ENCODE assay signal across 8 cellular contexts in genomic region chr2:215454519-215454918, GRCh38. TPM values are rescaled to one million over a fixed set of nuclear protein-coding genes. Genes with fewer than 3 reads are reported as not detected.
DNase-seq lines count a peak whose midpoint lies in the region; TF ChIP-seq lines count a peak whose summit lies in the region.

No MANE protein-coding gene starts in this region.

- peak; percentile 66 for TF ChIP-seq CTCF in colonic mucosa (IDR thresholded peaks at IDR 0.05)
- TF ChIP-seq CTCF in neural cell (IDR thresholded peaks at IDR 0.05; ENCODE audit: poor library complexity, severe bottlenecking) = peak; percentile 38

- H3K9ac ChIP-seq in colonic mucosa (ENCODE audit: low read depth in 2 of 2, low read length in 2 of 2) (no peak overlapping the region), neural cell (ENCODE audit: low read length) (no peak overlapping the region)

- H3K79me2 ChIP-seq in neural cell (replicated peaks; ENCODE audit: insufficient read depth, low read length) = no peaks in the 10 kb centered on the region

- H3K4me1 ChIP-seq in colonic mucosa = no peaks in the 10 kb centered on the region

- no peak overlapping the region for H2AFZ ChIP-seq in neural cell (ENCODE audit: low read depth, low read length)

- TF ChIP-seq RAD21 in neural cell (conservative IDR thresholded peaks at IDR 0.05) = no peak

- H3K36me3 ChIP-seq in colonic mucosa = no peaks in the 10 kb centered on the region
- H3K36me3 ChIP-seq in neural cell (ENCODE audit: insufficient read depth, low read length) = no peaks in the 10 kb centered on the region

- H3K9me2 ChIP-seq in neural cell (ENCODE audit: insufficient read depth, low read length) = no peaks in the 10 kb centered on the region

- no peak for TF ChIP-seq EP300 in neural cell (conservative IDR thresholded peaks at IDR 0.05; ENCODE audit: poor library complexity, severe bottlenecking)

- POLR2A ChIA-PET in HEK293T (lab: Yijun Ruan, JAX) = no interaction called here

- H4K20me1 ChIP-seq in neural cell (ENCODE audit: insufficient read depth) = no peaks in the 10 kb centered on the region

- no peaks in the 10 kb centered on the region for H3K9me3 ChIP-seq in colonic mucosa
- no peaks in the 10 kb centered on the region for H3K9me3 ChIP-seq in neural cell (ENCODE audit: low read length)

- intact Hi-C loops in colonic mucosa (cut with DNase I) = loop anchor here (5.0 kb wide), 1 partner anchor 468 kb away; no protein-coding TSS in a partner anchor

- DNase-seq in SKM-1 treated with dmso at 0.1 percent for 144 hours (lab: John Stamatoyannopoulos, UW; ENCODE audit: unreplicated experiment) (peak; percentile 29), SKM-1 (lab: John Stamatoyannopoulos, UW; ENCODE audit: unreplicated experiment) (no peak), HEK293T (ENCODE audit: extremely low spot score) (peak; percentile 48), NCI-H2171 (lab: John Stamatoyannopoulos, UW) (peak; percentile 12), colonic mucosa (no peak), DMS79 (lab: John Stamatoyannopoulos, UW) (no peak), A172 (ENCODE audit: low spot score) (no peak)

- no peaks in the 10 kb centered on the region for H3K27me3 ChIP-seq in colonic mucosa
- no peaks in the 10 kb centered on the region for H3K27me3 ChIP-seq in neural cell (ENCODE audit: insufficient read depth, low read depth, low read length)

- no peak overlapping the region for H3K4me2 ChIP-seq in neural cell (ENCODE audit: low read length)

- CTCF ChIA-PET in HEK293T (lab: Yijun Ruan, JAX) = interaction anchor here (0.8 to 1.0 kb wide), 2 partner anchors 8 to 222 kb away, joined by 3 to 4 read pairs; no protein-coding TSS in a partner anchor

- H3K4me3 ChIP-seq in colonic mucosa = no peak overlapping the region
- H3K4me3 ChIP-seq in neural cell (ENCODE audit: low read length) = no peak overlapping the region

- H3F3A ChIP-seq in neural cell (ENCODE audit: insufficient read depth, low read length, poor library complexity, severe bottlenecking) = no peaks in the 10 kb centered on the region

- H3K27ac ChIP-seq in colonic mucosa = no peak overlapping the region
- H3K27ac ChIP-seq in neural cell (ENCODE audit: low read length) = no peak overlapping the region

TF ChIP-seq in HEK293T, 16 proteins besides CTCF, POLR2A, EP300 and RAD21:
- no peak for TF ChIP-seq TARDBP (IDR thresholded peaks at IDR 0.05)
- no peak for TF ChIP-seq FOXM1 (IDR thresholded peaks at IDR 0.05; ENCODE audit: borderline replicate concordance)
- no peak for TF ChIP-seq HDGF (IDR thresholded peaks at IDR 0.05; ENCODE audit: borderline replicate concordance)
- TF ChIP-seq FOXK2 (IDR thresholded peaks at IDR 0.05) = no peak
- TF ChIP-seq SP1 (IDR thresholded peaks at IDR 0.05) = no peak
- TF ChIP-seq ZNF384 (IDR thresholded peaks at IDR 0.05) = no peak
- no peak for TF ChIP-seq SUZ12 (IDR thresholded peaks at IDR 0.05)
- no peak for TF ChIP-seq FOXA1 (IDR thresholded peaks at IDR 0.05)
- no peak for TF ChIP-seq CTBP1 (IDR thresholded peaks at IDR 0.05; ENCODE audit: borderline replicate concordance)
- no peak for TF ChIP-seq L3MBTL2 (conservative IDR thresholded peaks at IDR 0.05)
- TF ChIP-seq ELF4 (IDR thresholded peaks at IDR 0.05) = no peak
- no peak for TF ChIP-seq NFRKB (IDR thresholded peaks at IDR 0.05)
- no peak for TF ChIP-seq BHLHE40 (IDR thresholded peaks at IDR 0.05; ENCODE audit: borderline replicate concordance)
- no peak for TF ChIP-seq ARNT (IDR thresholded peaks at IDR 0.05)
- no peak for TF ChIP-seq PKNOX1 (IDR thresholded peaks at IDR 0.05)
- TF ChIP-seq LEF1 (IDR thresholded peaks at IDR 0.05; ENCODE audit: borderline replicate concordance) = no peak

TF ChIP-seq in neural cell, 6 proteins besides CTCF, POLR2A, EP300 and RAD21:
- no peak for TF ChIP-seq POLR2AphosphoS5 (IDR thresholded peaks at IDR 0.05)
- TF ChIP-seq SMC3 (conservative IDR thresholded peaks at IDR 0.05; ENCODE audit: poor library complexity) = no peak
TF ChIP-seq in neural cell: peak in this region for 0.

RNA-seq across cellular contexts. Expression of gene FN1, which starts 18.7 kb away (rescaled TPM):
- total RNA-seq in colonic mucosa = 100 to 1,000 TPM; 115 to 315 TPM
- polyA plus RNA-seq in neural cell = 0.93 and 5.1 TPM in 2 replicates
- 1.5 and 2.9 TPM in 2 replicates for polyA minus RNA-seq in neural cell
- total RNA-seq in A172 (2014; rRNA removed; shearing (Covaris generic)) = 15.5 and 17.2 TPM in 2 replicates

Comparison
In these comparisons a context has a peak if more than half of its experiments do, and no peak if none do; other contexts are left out.
1. DNase-seq: peak in SKM-1 treated with dmso at 0.1 percent for 144 hours (single experiment), HEK293T (single experiment) and NCI-H2171 (single experiment); none in SKM-1 (single experiment), colonic mucosa (single experiment), DMS79 (single experiment) and A172 (single experiment).